In the genomic region with DNA sequence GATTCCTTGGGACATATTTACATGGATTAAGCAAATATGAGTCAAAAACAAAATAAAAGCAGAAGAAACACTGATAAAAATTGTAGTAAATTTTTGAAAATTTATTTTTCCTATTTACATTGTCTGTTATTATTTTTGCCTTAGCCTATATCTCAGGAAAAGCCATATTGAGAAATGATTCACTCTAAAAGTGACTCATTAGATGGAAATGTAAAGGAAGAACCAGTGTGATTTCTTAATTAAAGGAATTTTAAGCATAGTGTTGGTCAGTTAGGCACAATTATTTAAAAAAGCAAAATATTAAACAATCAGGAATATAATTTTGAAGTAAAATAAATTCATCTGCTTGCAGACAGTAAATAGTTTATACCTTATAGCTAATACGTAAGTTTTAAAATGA, we compare ENCODE assay signal across 26 cellular contexts.
DNase-seq lines count a peak whose midpoint lies in the region; ATAC-seq and TF ChIP-seq lines count a peak whose summit lies in the region.
"Had no signal": no experiment of that assay in that cellular context is flagged by ENCODE, and none has a peak within 500 bp of the region (broad histone marks: within the 10 kb centered on the region; RNA-seq: fewer than 3 reads in every experiment).

No MANE protein-coding gene starts in this region.

- no peaks in the 10 kb centered on the region for H3K4me1 ChIP-seq in breast epithelium
- H3K4me1 ChIP-seq in foreskin keratinocyte, result peaks cover 25% of the 10 kb centered on the region

- DNase-seq in MCF 10A (ENCODE audit: unreplicated experiment), result peak; percentile 40
- DNase-seq in breast epithelium (ENCODE audit: low spot score in 2 of 2), result no peak
- peak; percentile 12 for DNase-seq in astrocyte of the spinal cord (ENCODE audit: low read depth, low spot score)
- peak in 1 of 2 donors; percentile 52 for DNase-seq in foreskin keratinocyte
- DNase-seq in NCI-H1105 (lab: John Stamatoyannopoulos, UW), result no peak
- DNase-seq in activated naive CD4-positive, alpha-beta T cell treated with anti-CD3 and anti-CD28 coated beads, Interleukin-2, amount 50 U/mL, for 16 hours, result no peak
- DNase-seq in NCI-H526 treated with DMSO at 0.1 percent for 48 hours (lab: John Stamatoyannopoulos, UW), result no peak
- DNase-seq: activated CD8-positive, alpha-beta T cell treated with anti-CD3 and anti-CD28 coated beads for 36 hours; activated effector memory CD4-positive, alpha-beta T cell treated with Interleukin-2 at 50 U/mL for 16 hours; activated naive CD8-positive, alpha-beta T cell treated with anti-CD3 and anti-CD28 coated beads, Interleukin-2, amount 50 U/mL, for 24 hours; CD8-positive, alpha-beta T cell; GF-D8; head of caudate nucleus; left colon; mesendoderm; NCI-H1105 treated with DMSO at 0.1 percent for 48 hours; NCI-H2029 treated with DMSO at 0.1 percent for 48 hours; NCI-H345; stimulated activated CD4-positive, alpha-beta T cell treated with anti-CD3 and anti-CD28 coated beads, Interleukin-2, amount 100 ng/mL, for 24 hours; T-cell had no signal

- H3K4me3 Mint-ChIP-seq in MCF 10A (ENCODE audit: unreplicated experiment), result no peak overlapping the region
- H3K4me3 Mint-ChIP-seq: activated CD8-positive, alpha-beta T cell treated with anti-CD3 and anti-CD28 coated beads for 36 hours; activated naive CD8-positive, alpha-beta T cell treated with anti-CD3 and anti-CD28 coated beads, Interleukin-2, amount 50 U/mL, for 24 hours; brain; CD8-positive, alpha-beta T cell; T-cell had no signal

- TF ChIP-seq POLR2A in breast epithelium (IDR thresholded peaks at IDR 0.05), result no peak

- H3K36me3 Mint-ChIP-seq in MCF 10A (ENCODE audit: insufficient read depth, unreplicated experiment), result peaks cover 6% of the 10 kb centered on the region
- H3K36me3 Mint-ChIP-seq: brain; CD8-positive, alpha-beta T cell; T-cell had no signal

- H3K9me3 ChIP-seq in breast epithelium, result no peaks in the 10 kb centered on the region

- CTCF ChIA-PET in MCF 10A (lab: Yijun Ruan, JAX), result interaction anchor here (1.1 kb wide), 1 partner anchor 158 kb away, joined by 3 read pairs; no protein-coding TSS in a partner anchor

- no peaks in the 10 kb centered on the region for H3K36me3 ChIP-seq in breast epithelium

- POLR2A ChIA-PET in MCF 10A (lab: Yijun Ruan, JAX), result interaction anchor here (0.7 to 0.9 kb wide), 3 partner anchors 8 to 84 kb away, joined by 3 read pairs; no protein-coding TSS in a partner anchor

- intact Hi-C loops in MCF 10A (cut with micrococcal nuclease), result no loop called here
- intact Hi-C loops in breast epithelium (cut with DNase I; ENCODE audit: low total_unique reads), result no loop called here

- no TSS peak for BruUV-seq in MCF 10A (replicated peaks; lab: Mats Ljungman, UMichigan)

- H3K27ac ChIP-seq in breast epithelium (no peak overlapping the region), foreskin keratinocyte (no peak overlapping the region)
- H3K27ac ChIP-seq: 22Rv1, coronary artery, skin epidermis had no signal

- no peaks in the 10 kb centered on the region for H3K27me3 ChIP-seq in breast epithelium
- H3K27me3 ChIP-seq in foreskin keratinocyte, result no peaks in the 10 kb centered on the region

- no peak overlapping the region for H3K4me3 ChIP-seq in breast epithelium
- no peak overlapping the region for H3K4me3 ChIP-seq in astrocyte of the spinal cord (ENCODE audit: low read depth, low read length)
- H3K4me3 ChIP-seq: coronary artery, skin epidermis had no signal

- no peak for TF ChIP-seq CTCF in MCF 10A (IDR thresholded peaks at IDR 0.05; ENCODE audit: unreplicated experiment)
- TF ChIP-seq CTCF in breast epithelium (IDR thresholded peaks at IDR 0.05), result no peak
- TF ChIP-seq CTCF in astrocyte of the spinal cord (IDR thresholded peaks at IDR 0.05; ENCODE audit: low read depth, low read length), result no peak
- TF ChIP-seq CTCF in foreskin keratinocyte (conservative IDR thresholded peaks at IDR 0.05), result no peak

- H3K9me3 Mint-ChIP-seq in MCF 10A (ENCODE audit: unreplicated experiment), result no peaks in the 10 kb centered on the region
- H3K9me3 Mint-ChIP-seq: activated CD8-positive, alpha-beta T cell treated with anti-CD3 and anti-CD28 coated beads for 36 hours; activated naive CD8-positive, alpha-beta T cell treated with anti-CD3 and anti-CD28 coated beads, Interleukin-2, amount 50 U/mL, for 24 hours; CD8-positive, alpha-beta T cell; T-cell had no signal

- peaks cover 7% of the 10 kb centered on the region for H3K4me1 Mint-ChIP-seq in MCF 10A (ENCODE audit: insufficient read depth, unreplicated experiment)
- H3K4me1 Mint-ChIP-seq: activated naive CD8-positive, alpha-beta T cell treated with anti-CD3 and anti-CD28 coated beads, Interleukin-2, amount 50 U/mL, for 24 hours had no signal

- H3K27me3 Mint-ChIP-seq in MCF 10A (ENCODE audit: insufficient read depth, unreplicated experiment), result no peaks in the 10 kb centered on the region

- in situ Hi-C loops in astrocyte of the spinal cord (cut with HindIII; ENCODE audit: low sequenced_read_pairs), result no loop called here

- peak; percentile 47 for ATAC-seq in foreskin keratinocyte
- ATAC-seq in HG03175 (IDR thresholded peaks at IDR 0.05; ENCODE audit: unreplicated experiment), result no peak
- ATAC-seq: activated CD4-positive, CD25-positive, alpha-beta regulatory T cell treated with anti-CD3 and anti-CD28 coated beads, Interleukin-2, amount 50 U/mL, for 24 hours; activated CD8-positive, alpha-beta T cell treated with anti-CD3 and anti-CD28 coated beads for 36 hours; activated naive CD8-positive, alpha-beta T cell treated with anti-CD3 and anti-CD28 coated beads, Interleukin-2, amount 50 U/mL, for 24 hours; CD8-positive, alpha-beta T cell; left colon; T-cell had no signal

- H3K27ac Mint-ChIP-seq in MCF 10A (ENCODE audit: low read depth, unreplicated experiment), result peak overlapping the region; percentile 82
- H3K27ac Mint-ChIP-seq: activated CD8-positive, alpha-beta T cell treated with anti-CD3 and anti-CD28 coated beads for 36 hours; activated naive CD8-positive, alpha-beta T cell treated with anti-CD3 and anti-CD28 coated beads, Interleukin-2, amount 50 U/mL, for 24 hours; brain; CD8-positive, alpha-beta T cell; T-cell had no signal

Comparison
In these comparisons a context has a peak if more than half of its experiments do, and no peak if none do; other contexts are left out.
1. DNase-seq: peak in MCF 10A (single experiment) and astrocyte of the spinal cord (single experiment); none in breast epithelium (0 of 2), NCI-H1105 (single experiment), activated naive CD4-positive, alpha-beta T cell treated with anti-CD3 and anti-CD28 coated beads, Interleukin-2, amount 50 U/mL, for 16 hours (single experiment) and NCI-H526 treated with DMSO at 0.1 percent for 48 hours (single experiment).